ENCODE assay signal across 8 cellular contexts in the genomic region with DNA sequence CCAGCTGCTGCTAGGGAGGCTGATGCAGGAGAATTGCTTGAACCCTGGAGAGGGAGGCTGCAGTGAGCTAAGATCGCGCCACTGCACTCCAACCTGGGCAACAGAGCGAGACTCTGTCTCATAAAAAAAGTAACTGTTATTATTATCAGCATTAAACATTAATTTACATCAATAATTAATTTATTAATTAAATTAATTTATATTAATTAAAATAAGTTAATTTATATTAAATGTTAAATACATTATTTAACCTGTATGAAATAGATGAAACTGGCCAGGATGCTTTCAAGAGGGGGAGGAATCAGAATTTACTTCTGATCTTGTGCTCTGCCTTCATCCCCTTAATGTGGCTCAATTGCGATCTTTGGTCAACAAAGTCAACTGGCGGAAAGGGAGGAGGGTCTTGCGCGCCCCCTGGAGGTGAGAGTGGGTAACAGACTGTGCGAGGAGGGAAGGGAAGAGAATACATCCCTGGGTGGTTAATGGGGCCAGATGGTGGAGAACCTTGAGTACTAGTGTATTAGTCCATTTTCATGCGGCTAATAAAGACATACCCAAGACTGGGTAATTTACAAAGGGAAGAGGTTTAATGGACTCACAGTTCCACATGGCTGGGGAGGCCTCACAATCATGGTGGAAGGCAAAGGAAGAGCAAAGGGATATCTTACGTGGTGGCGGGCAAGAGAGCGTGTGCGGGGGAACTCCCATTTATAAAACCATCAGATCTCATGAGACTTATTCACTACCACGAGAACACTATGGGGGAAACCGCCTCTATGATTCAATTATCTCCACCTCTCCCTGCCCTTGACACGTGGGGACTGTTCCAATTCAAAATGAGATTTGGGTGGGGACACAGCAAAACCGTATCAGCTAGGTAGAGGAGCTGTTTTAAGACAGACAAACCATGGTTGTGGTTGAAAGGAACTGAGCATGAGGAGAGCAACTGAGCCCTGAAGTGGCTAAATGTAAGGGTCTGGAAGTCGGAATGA. TPM values are rescaled to one million over a fixed set of nuclear protein-coding genes. Genes with fewer than 3 reads are reported as not detected.
DNase-seq lines count a peak whose midpoint lies in the region; ATAC-seq lines count a peak whose summit lies in the region.

No MANE protein-coding gene starts in this region.

- no peak overlapping the region for H3K4me3 Mint-ChIP-seq in activated CD4-positive, alpha-beta memory T cell treated with anti-CD3 and anti-CD28 coated beads for 36 hours
- no peak overlapping the region for H3K4me3 Mint-ChIP-seq in effector memory CD8-positive, alpha-beta T cell

- POLR2A ChIA-PET in activated CD4-positive, alpha-beta memory T cell treated with anti-CD3 and anti-CD28 coated beads for 36 hours (lab: Charles Lee): no interaction called here

- H3K27ac Mint-ChIP-seq in activated CD4-positive, alpha-beta memory T cell treated with anti-CD3 and anti-CD28 coated beads for 36 hours: no peak overlapping the region
- peak overlapping the region in 1 of 2 donors; percentile 26 for H3K27ac Mint-ChIP-seq in effector memory CD8-positive, alpha-beta T cell

- H3K36me3 Mint-ChIP-seq in activated CD4-positive, alpha-beta memory T cell treated with anti-CD3 and anti-CD28 coated beads for 36 hours: no peaks in the 10 kb centered on the region
- H3K36me3 Mint-ChIP-seq in effector memory CD8-positive, alpha-beta T cell (ENCODE audit: insufficient read depth): no peaks in the 10 kb centered on the region

- H3K4me1 Mint-ChIP-seq in activated CD4-positive, alpha-beta memory T cell treated with anti-CD3 and anti-CD28 coated beads for 36 hours (ENCODE audit: low read depth): peaks cover 4% of the 10 kb centered on the region
- peaks cover 4% of the 10 kb centered on the region in 2 donors for H3K4me1 Mint-ChIP-seq in effector memory CD8-positive, alpha-beta T cell (ENCODE audit: low read depth in 2 of 2)

- intact Hi-C loops in activated CD4-positive, alpha-beta memory T cell treated with anti-CD3 and anti-CD28 coated beads for 36 hours (cut with micrococcal nuclease): loop anchor here (1.0 to 5.0 kb wide), 4 partner anchors 67 to 725 kb away; no protein-coding TSS in a partner anchor

- no peaks in the 10 kb centered on the region for H3K9me3 Mint-ChIP-seq in activated CD4-positive, alpha-beta memory T cell treated with anti-CD3 and anti-CD28 coated beads for 36 hours
- H3K9me3 Mint-ChIP-seq in effector memory CD8-positive, alpha-beta T cell: no peaks in the 10 kb centered on the region

- DNase-seq in NCI-H1092 treated with DMSO at 0.1 percent for 48 hours (lab: John Stamatoyannopoulos, UW) (peak; percentile 46), NCI-H1092 (lab: John Stamatoyannopoulos, UW) (no peak), NCI-H748 (lab: John Stamatoyannopoulos, UW; ENCODE audit: unreplicated experiment) (peak; percentile 53), midbrain (lab: John Stamatoyannopoulos, UW) (peak; percentile 49), NCI-H1436 treated with DMSO at 0.1 percent for 48 hours (lab: John Stamatoyannopoulos, UW) (no peak)
- DNase-seq in activated CD4-positive, alpha-beta memory T cell treated with anti-CD3 and anti-CD28 coated beads for 36 hours: peak; percentile 88
- DNase-seq in effector memory CD8-positive, alpha-beta T cell: peak; percentile 68 to 71 (median 68)
- peak; percentile 74 for DNase-seq in stimulated activated CD8-positive, alpha-beta memory T cell treated with anti-CD3 and anti-CD28 coated beads, Interleukin-7, amount 100 ng/mL, for 24 hours (ENCODE audit: low read depth)

- CTCF ChIA-PET in activated CD4-positive, alpha-beta memory T cell treated with anti-CD3 and anti-CD28 coated beads for 36 hours (lab: Charles Lee): interaction anchor here (0.7 to 3.3 kb wide), 14 partner anchors 56 to 1003 kb away, joined by 3 to 16 read pairs (median 3); no protein-coding TSS in a partner anchor

- peak; percentile 74 for ATAC-seq in effector memory CD8-positive, alpha-beta T cell (replicated peaks)

- H3K27me3 Mint-ChIP-seq in activated CD4-positive, alpha-beta memory T cell treated with anti-CD3 and anti-CD28 coated beads for 36 hours: no peaks in the 10 kb centered on the region
- peaks cover 9% of the 10 kb centered on the region in 2 donors for H3K27me3 Mint-ChIP-seq in effector memory CD8-positive, alpha-beta T cell

RNA-seq across cellular contexts. Expression of a gene that starts 15.7 kb away (rescaled TPM):
- total RNA-seq in activated CD4-positive, alpha-beta memory T cell treated with anti-CD3 and anti-CD28 coated beads for 36 hours: 10 to 100 TPM; 11.0 to 11.5 TPM

Comparison
In these comparisons a context has a peak if more than half of its experiments do, and no peak if none do; other contexts are left out.
1. DNase-seq: peak in NCI-H1092 treated with DMSO at 0.1 percent for 48 hours (single experiment), NCI-H748 (single experiment), activated CD4-positive, alpha-beta memory T cell treated with anti-CD3 and anti-CD28 coated beads for 36 hours (single experiment), effector memory CD8-positive, alpha-beta T cell (3 of 3), midbrain (single experiment) and stimulated activated CD8-positive, alpha-beta memory T cell treated with anti-CD3 and anti-CD28 coated beads, Interleukin-7, amount 100 ng/mL, for 24 hours (single experiment); none in NCI-H1092 (single experiment) and NCI-H1436 treated with DMSO at 0.1 percent for 48 hours (single experiment).